In the genomic region with DNA sequence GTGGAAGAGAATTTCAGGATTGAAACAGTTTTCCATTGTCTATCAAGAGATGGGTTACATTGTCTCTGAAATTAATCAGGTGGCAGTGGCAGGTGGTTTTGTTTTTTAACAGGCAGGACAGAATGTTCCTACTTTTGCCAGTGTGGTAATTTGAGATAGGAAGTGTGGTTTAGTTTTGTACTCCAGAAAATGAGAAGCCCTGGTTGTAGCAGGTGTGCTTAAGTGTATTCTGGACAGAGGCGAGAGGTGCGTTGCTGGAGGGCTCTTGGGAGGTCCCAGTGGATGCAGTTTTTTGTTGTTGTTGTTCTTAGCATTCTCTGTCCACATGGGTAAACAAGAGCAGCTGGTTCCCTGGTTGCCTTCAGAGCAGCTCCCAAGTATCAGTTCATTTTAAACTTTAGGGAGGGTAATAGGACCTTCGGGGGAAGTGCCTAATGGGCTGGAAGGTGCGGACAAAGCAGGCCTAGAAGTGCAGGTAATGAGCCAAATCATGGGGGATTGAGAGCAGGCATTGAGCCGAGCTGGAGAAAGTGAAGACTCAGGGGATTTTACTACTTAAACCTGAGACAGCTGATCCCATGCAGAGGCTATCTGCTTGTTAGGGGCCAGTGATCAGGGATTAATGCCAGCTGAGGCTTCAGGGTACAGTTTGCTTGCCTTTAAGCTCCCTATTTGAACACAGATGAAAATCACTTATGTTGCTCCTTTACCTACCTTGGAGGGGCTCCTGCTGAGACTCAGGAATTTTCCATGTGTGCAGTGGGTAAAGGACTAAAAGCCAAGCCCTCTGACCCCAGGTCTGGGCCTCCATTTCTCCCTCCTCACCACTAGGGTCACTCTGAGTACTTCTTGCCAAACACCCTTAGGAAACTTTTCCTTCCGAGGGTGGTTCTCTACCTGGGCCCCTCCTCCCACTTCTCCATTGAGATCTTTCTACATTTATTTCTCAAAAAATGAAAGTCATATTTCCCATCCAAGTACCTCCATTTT, we compare ENCODE assay signal across 1 cellular context.
TF ChIP-seq lines count a peak whose summit lies in the region.

No MANE protein-coding gene starts in this region.

TF ChIP-seq in HepG2, 621 proteins besides CTCF, POLR2A, EP300 and RAD21:
- TF ChIP-seq, protein P1, sequence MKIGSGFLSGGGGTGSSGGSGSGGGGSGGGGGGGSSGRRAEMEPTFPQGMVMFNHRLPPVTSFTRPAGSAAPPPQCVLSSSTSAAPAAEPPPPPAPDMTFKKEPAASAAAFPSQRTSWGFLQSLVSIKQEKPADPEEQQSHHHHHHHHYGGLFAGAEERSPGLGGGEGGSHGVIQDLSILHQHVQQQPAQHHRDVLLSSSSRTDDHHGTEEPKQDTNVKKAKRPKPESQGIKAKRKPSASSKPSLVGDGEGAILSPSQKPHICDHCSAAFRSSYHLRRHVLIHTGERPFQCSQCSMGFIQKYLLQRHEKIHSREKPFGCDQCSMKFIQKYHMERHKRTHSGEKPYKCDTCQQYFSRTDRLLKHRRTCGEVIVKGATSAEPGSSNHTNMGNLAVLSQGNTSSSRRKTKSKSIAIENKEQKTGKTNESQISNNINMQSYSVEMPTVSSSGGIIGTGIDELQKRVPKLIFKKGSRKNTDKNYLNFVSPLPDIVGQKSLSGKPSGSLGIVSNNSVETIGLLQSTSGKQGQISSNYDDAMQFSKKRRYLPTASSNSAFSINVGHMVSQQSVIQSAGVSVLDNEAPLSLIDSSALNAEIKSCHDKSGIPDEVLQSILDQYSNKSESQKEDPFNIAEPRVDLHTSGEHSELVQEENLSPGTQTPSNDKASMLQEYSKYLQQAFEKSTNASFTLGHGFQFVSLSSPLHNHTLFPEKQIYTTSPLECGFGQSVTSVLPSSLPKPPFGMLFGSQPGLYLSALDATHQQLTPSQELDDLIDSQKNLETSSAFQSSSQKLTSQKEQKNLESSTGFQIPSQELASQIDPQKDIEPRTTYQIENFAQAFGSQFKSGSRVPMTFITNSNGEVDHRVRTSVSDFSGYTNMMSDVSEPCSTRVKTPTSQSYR (CRISPR knock-in tag; IDR thresholded peaks at IDR 0.05; ENCODE audit: borderline replicate concordance): no peak
- TF ChIP-seq FOXK2 (IDR thresholded peaks at IDR 0.05): no peak
- no peak for TF ChIP-seq ZNF563 (CRISPR knock-in tag; IDR thresholded peaks at IDR 0.05)
- TF ChIP-seq, protein P2, sequence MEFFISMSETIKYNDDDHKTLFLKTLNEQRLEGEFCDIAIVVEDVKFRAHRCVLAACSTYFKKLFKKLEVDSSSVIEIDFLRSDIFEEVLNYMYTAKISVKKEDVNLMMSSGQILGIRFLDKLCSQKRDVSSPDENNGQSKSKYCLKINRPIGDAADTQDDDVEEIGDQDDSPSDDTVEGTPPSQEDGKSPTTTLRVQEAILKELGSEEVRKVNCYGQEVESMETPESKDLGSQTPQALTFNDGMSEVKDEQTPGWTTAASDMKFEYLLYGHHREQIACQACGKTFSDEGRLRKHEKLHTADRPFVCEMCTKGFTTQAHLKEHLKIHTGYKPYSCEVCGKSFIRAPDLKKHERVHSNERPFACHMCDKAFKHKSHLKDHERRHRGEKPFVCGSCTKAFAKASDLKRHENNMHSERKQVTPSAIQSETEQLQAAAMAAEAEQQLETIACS (CRISPR knock-in tag; IDR thresholded peaks at IDR 0.05): no peak
